ENCODE assay signal across 8 cellular contexts in the genomic region with DNA sequence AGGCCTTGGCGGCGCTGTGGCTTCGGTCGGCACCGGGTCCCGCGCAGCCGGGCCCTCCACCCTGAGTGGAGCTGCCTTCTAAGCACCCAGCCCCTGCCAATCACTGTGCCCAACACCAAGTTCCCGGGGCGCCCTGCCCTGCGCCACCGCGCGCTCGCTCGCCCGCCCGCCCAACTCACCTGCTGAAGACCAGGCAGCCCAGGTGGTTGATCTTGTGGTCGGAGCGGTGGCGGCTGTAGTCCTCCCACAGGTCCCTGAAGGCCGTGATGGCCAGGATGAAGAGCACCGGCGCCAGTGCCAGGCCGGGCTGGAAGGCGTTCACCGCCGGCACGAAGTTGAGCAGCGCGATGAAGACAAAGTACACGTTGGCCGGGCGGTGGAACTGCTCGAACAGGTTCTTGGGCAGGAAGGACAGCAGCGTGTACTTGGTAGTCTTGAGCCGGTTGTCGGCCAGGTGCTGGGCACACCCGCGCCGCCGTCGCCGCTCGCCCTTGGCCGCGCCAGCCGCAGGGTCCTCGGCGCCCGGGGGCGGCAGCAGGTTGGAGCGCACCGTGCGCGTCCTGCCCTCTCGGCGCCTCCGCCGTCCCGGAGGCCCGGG. TPM values are rescaled to one million over a fixed set of nuclear protein-coding genes. Genes with fewer than 3 reads are reported as not detected.
DNase-seq lines count a peak whose midpoint lies in the region; ATAC-seq and TF ChIP-seq lines count a peak whose summit lies in the region.

No MANE protein-coding gene starts in this region.

- peaks cover 6% of the 10 kb centered on the region for H3K4me1 ChIP-seq in ovary (ENCODE audit: insufficient read depth)

- H3K27me3 ChIP-seq in H7 (ENCODE audit: control insufficient read depth, insufficient read depth, low read length) = peaks cover 37% of the 10 kb centered on the region
- H3K27me3 ChIP-seq in ovary = no peaks in the 10 kb centered on the region

- intact Hi-C loops in ovary (cut with DNase I) = no loop called here

- TF ChIP-seq EP300 in ovary (IDR thresholded peaks at IDR 0.05) = no peak

- TF ChIP-seq CTCF in fibroblast of pulmonary artery (IDR thresholded peaks at IDR 0.05; ENCODE audit: low read length, missing control alignments) (no peak), ovary (IDR thresholded peaks at IDR 0.05) (no peak)

- H3K4me3 ChIP-seq in H7 (ENCODE audit: insufficient read depth, low read depth, low read length) = peak overlapping the region; percentile 47
- H3K4me3 ChIP-seq in fibroblast of pulmonary artery (replicated peaks; ENCODE audit: low read depth, low read length) = peak overlapping the region; percentile 51
- peak overlapping the region; percentile 42 for H3K4me3 ChIP-seq in ovary

- H3K36me3 ChIP-seq in H7 (replicated peaks; ENCODE audit: control insufficient read depth, insufficient read depth, low read length) = no peaks in the 10 kb centered on the region
- no peaks in the 10 kb centered on the region for H3K36me3 ChIP-seq in ovary

- H3K27ac ChIP-seq in ovary (peak overlapping the region in 1 of 2 donors; percentile 51), substantia nigra (ENCODE audit: low read depth, low read length, poor library complexity, severe bottlenecking) (no peak overlapping the region)

- 0 to 2% (median 1%) methylated on average over 43 to 62 of the region's 62 CpGs for WGBS in ovary, 3 donors

- TF ChIP-seq POLR2A in ovary (IDR thresholded peaks at IDR 0.05) = no peak

- H3K9me3 ChIP-seq in ovary = no peaks in the 10 kb centered on the region

- peak; percentile 76 for DNase-seq in H7
- peak; percentile 74 for DNase-seq in activated CD8-positive, alpha-beta memory T cell treated with anti-CD3 and anti-CD28 coated beads, Interleukin-2, amount 50 U/mL, for 48 hours
- DNase-seq in fibroblast of pulmonary artery (ENCODE audit: low read depth) = peak; percentile 12
- no peak for DNase-seq in ovary
- no peak for DNase-seq in substantia nigra (lab: John Stamatoyannopoulos, UW)

- ATAC-seq in GM21447 (IDR thresholded peaks at IDR 0.05; ENCODE audit: unreplicated experiment) (no peak), HG02885 (IDR thresholded peaks at IDR 0.05; ENCODE audit: poor library complexity, unreplicated experiment) (no peak), GM19463 (IDR thresholded peaks at IDR 0.05; ENCODE audit: unreplicated experiment) (no peak)

RNA-seq across cellular contexts. Expression of gene ATP10A, which starts 0.6 kb away (rescaled TPM):
- 1.4 and 2.0 TPM in 2 replicates for total RNA-seq in H7 (2014; rRNA removed; shearing (Covaris generic))
- 1 to 10 TPM in 4 of 7 donors, under 1 TPM in 3; 0.28 to 2.0 (median 1.1) TPM for total RNA-seq in ovary
- 1 to 10 TPM in 1 of 2 donors, under 1 TPM in 1; 0.79 to 3.2 TPM for polyA plus RNA-seq in ovary

Comparison
In these comparisons a context has a peak if more than half of its experiments do, and no peak if none do; other contexts are left out.
1. DNase-seq: peak in H7 (single experiment), activated CD8-positive, alpha-beta memory T cell treated with anti-CD3 and anti-CD28 coated beads, Interleukin-2, amount 50 U/mL, for 48 hours (single experiment) and fibroblast of pulmonary artery (single experiment); none in ovary (0 of 5) and substantia nigra (0 of 49).
2. Peak in every context shown above with its lines, with median percentiles within 50 percentile points of each other: H3K4me3 ChIP-seq.